ENCODE assay signal across 20 cellular contexts in the genomic region with DNA sequence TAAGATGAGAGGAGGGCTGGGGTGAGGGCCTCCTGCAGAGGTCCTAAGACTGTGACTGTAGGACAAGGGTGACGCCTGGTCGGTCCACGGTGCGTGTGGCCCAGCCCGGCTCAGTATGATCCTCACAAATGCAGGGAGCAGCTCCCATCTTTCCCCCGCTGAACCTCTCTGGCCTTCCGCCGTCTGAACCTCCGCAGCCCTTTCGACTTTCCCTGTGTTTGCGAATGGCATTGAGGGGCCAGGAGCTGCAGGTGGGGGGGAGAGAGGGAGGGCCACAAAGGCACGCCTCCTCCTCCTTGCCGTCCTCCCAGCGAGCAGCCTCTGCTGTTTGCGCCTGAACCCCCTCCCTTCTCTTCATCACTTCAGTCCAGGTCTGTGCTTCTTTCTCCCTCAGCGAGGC.
"Had no signal": no experiment of that assay in that cellular context is flagged by ENCODE, and none has a peak within 500 bp of the region (broad histone marks: within the 10 kb centered on the region; RNA-seq: fewer than 3 reads in every experiment).

No MANE protein-coding gene starts in this region.

- H3K27ac ChIP-seq: breast epithelium, VCaP had no signal

- H3K4me3 Mint-ChIP-seq: activated CD4-positive, alpha-beta T cell treated with anti-CD3 and anti-CD28 coated beads for 36 hours; activated CD8-positive, alpha-beta T cell treated with anti-CD3 and anti-CD28 coated beads, Interleukin-2, amount 10 ng/mL, durations not matched to agents 7 days and 5 days; activated naive CD8-positive, alpha-beta T cell treated with anti-CD3 and anti-CD28 coated beads, Interleukin-2, amount 10 ng/mL, durations not matched to agents 7 days and 5 days had no signal

- H3K9me2 ChIP-seq: SK-N-SH had no signal

- H3K36me3 Mint-ChIP-seq: activated naive CD8-positive, alpha-beta T cell treated with anti-CD3 and anti-CD28 coated beads, Interleukin-2, amount 10 ng/mL, durations not matched to agents 7 days and 5 days had no signal

- H3K9me3 ChIP-seq: breast epithelium, SK-N-SH had no signal

- H3K36me3 ChIP-seq: breast epithelium had no signal

- H3K9ac ChIP-seq: SK-N-SH had no signal

- H3K27ac Mint-ChIP-seq: activated CD4-positive, alpha-beta T cell treated with anti-CD3 and anti-CD28 coated beads for 36 hours; activated CD8-positive, alpha-beta T cell treated with anti-CD3 and anti-CD28 coated beads, Interleukin-2, amount 10 ng/mL, durations not matched to agents 7 days and 5 days; activated naive CD8-positive, alpha-beta T cell treated with anti-CD3 and anti-CD28 coated beads, Interleukin-2, amount 10 ng/mL, durations not matched to agents 7 days and 5 days had no signal

- H3K4me3 ChIP-seq: breast epithelium had no signal

- H3K4me2 ChIP-seq: SK-N-SH had no signal

- H3K9me3 Mint-ChIP-seq: activated naive CD8-positive, alpha-beta T cell treated with anti-CD3 and anti-CD28 coated beads, Interleukin-2, amount 10 ng/mL, durations not matched to agents 7 days and 5 days had no signal

- H3K27me3 ChIP-seq: breast epithelium had no signal

- H3K27me3 Mint-ChIP-seq: activated CD4-positive, alpha-beta T cell treated with anti-CD3 and anti-CD28 coated beads for 36 hours had no signal

- DNase-seq: activated CD4-positive, alpha-beta T cell treated with anti-CD3 and anti-CD28 coated beads for 36 hours; activated CD4-positive, alpha-beta T cell treated with anti-CD3 and anti-CD28 coated beads, Interleukin-2, amount 50 U/mL, for 1 hour; activated CD8-positive, alpha-beta memory T cell treated with anti-CD3 and anti-CD28 coated beads, Interleukin-2, amount 50 U/mL, for 48 hours; activated CD8-positive, alpha-beta T cell treated with anti-CD3 and anti-CD28 coated beads, Interleukin-2, amount 10 ng/mL, durations not matched to agents 7 days and 5 days; activated naive CD4-positive, alpha-beta T cell treated with anti-CD3 and anti-CD28 coated beads, Interleukin-2, amount 50 U/mL, for 16 hours; activated naive CD8-positive, alpha-beta T cell treated with anti-CD3 and anti-CD28 coated beads, Interleukin-2, amount 10 ng/mL, durations not matched to agents 7 days and 5 days; activated T-cell treated with anti-CD3 and anti-CD28 coated beads, Interleukin-2, amount 50 U/mL, for 1 hour; caudate nucleus; Kasumi-1; NCI-H1930; NCI-H2107; NCI-H2171 treated with DMSO at 0.1 percent for 48 hours; NCI-H226; NCI-H526 treated with DMSO at 0.1 percent for 48 hours; NCI-H82; RPMI8226; SK-N-SH; T-helper 1 cell had no signal
